Comparison of ENCODE assay signal across 8 cellular contexts in genomic region chr9:131677445-131678180, GRCh38.
DNase-seq lines count a peak whose midpoint lies in the region; ATAC-seq and TF ChIP-seq lines count a peak whose summit lies in the region.

No MANE protein-coding gene starts in this region.

- DNase-seq in ACHN = peak; percentile 39
- peak; percentile 41 to 70 for DNase-seq in NCI-H524 (lab: John Stamatoyannopoulos, UW)
- no peak for DNase-seq in central memory CD8-positive, alpha-beta T cell (ENCODE audit: low spot score in 2 of 2)
- no peak for DNase-seq in lung (ENCODE audit: low spot score)
- DNase-seq in uterus = no peak
- no peak for DNase-seq in HEK293T (ENCODE audit: extremely low spot score)

- H3K27ac Mint-ChIP-seq in central memory CD8-positive, alpha-beta T cell (ENCODE audit: low read depth) = peak overlapping the region; percentile 99

- H3K36me3 Mint-ChIP-seq in central memory CD8-positive, alpha-beta T cell (ENCODE audit: insufficient read depth) = peaks cover 5% of the 10 kb centered on the region

- no peaks in the 10 kb centered on the region for H3K9me3 ChIP-seq in lung (ENCODE audit: control insufficient read depth in 2 of 2, insufficient read depth in 1 of 2, low read length in 1 of 2)
- H3K9me3 ChIP-seq in uterus = no peaks in the 10 kb centered on the region

- peaks cover 82% of the 10 kb centered on the region for H3K4me1 Mint-ChIP-seq in central memory CD8-positive, alpha-beta T cell

- intact Hi-C loops in uterus (cut with DNase I; ENCODE audit: low total_unique reads) = no loop called here

- no peak for TF ChIP-seq CTCF in lung (IDR thresholded peaks at IDR 0.05; ENCODE audit: control extremely low read depth, extremely low read depth)
- TF ChIP-seq CTCF in uterus (IDR thresholded peaks at IDR 0.05) = peak in 1 of 4 experiments; percentile 56

- peak overlapping the region; percentile 72 for H3K4me3 Mint-ChIP-seq in central memory CD8-positive, alpha-beta T cell

- in situ Hi-C loops in ACHN (cut with HindIII; ENCODE audit: low pct_ligation_motif_present, low pct_unique_long_range_greater_than_20kb, low sequenced_read_pairs) = no loop called here

- H3K9me3 Mint-ChIP-seq in central memory CD8-positive, alpha-beta T cell = no peaks in the 10 kb centered on the region

- CTCF ChIA-PET in HEK293T (lab: Yijun Ruan, JAX) = interaction anchor here (1.1 to 2.1 kb wide), 3 partner anchors 19 to 400 kb away, joined by 4 to 7 read pairs (median 7); no protein-coding TSS in a partner anchor

- POLR2A ChIA-PET in HEK293T (lab: Yijun Ruan, JAX) = interaction anchor here (1.1 to 1.6 kb wide), 4 partner anchors 19 to 898 kb away, joined by 3 to 6 read pairs (median 3); no protein-coding TSS in a partner anchor

- no peaks in the 10 kb centered on the region for H3K27me3 Mint-ChIP-seq in central memory CD8-positive, alpha-beta T cell

- no peaks in the 10 kb centered on the region for H3K36me3 ChIP-seq in lung (ENCODE audit: control insufficient read depth in 2 of 2, insufficient read depth in 2 of 2, low read length in 2 of 2)
- no peaks in the 10 kb centered on the region for H3K36me3 ChIP-seq in uterus

- 15 to 23% methylated on average over 9 of the region's 9 CpGs for WGBS in lung, 2 donors

- H3K4me3 ChIP-seq in lung (no peak overlapping the region), uterus (no peak overlapping the region)

- ATAC-seq in GM18517 (IDR thresholded peaks at IDR 0.05; ENCODE audit: unreplicated experiment) = peak; percentile 40
- ATAC-seq in central memory CD8-positive, alpha-beta T cell (replicated peaks; ENCODE audit: extremely low read depth, poor library complexity, severe bottlenecking) = peak; percentile 38
- no peak for ATAC-seq in lung (ENCODE audit: insufficient read depth, low FRiP score)
- ATAC-seq in GM19452 (IDR thresholded peaks at IDR 0.05; ENCODE audit: unreplicated experiment) = no peak

- H3K4me1 ChIP-seq in lung (ENCODE audit: control insufficient read depth in 2 of 2, insufficient read depth in 2 of 2, low read length in 2 of 2) (peaks cover 39 to 47% of the 10 kb centered on the region in 2 donors), uterus (peaks cover 27 to 38% of the 10 kb centered on the region in 2 donors)

- H3K27me3 ChIP-seq in lung (ENCODE audit: control insufficient read depth, insufficient read depth) (no peaks in the 10 kb centered on the region), uterus (no peaks in the 10 kb centered on the region)

- H3K27ac ChIP-seq in lung (ENCODE audit: low read depth in 1 of 2, low read length in 1 of 2) (peak overlapping the region; percentile 90 to 91), uterus (peak overlapping the region; percentile 78 to 97)

- TF ChIP-seq POLR2A in uterus (IDR thresholded peaks at IDR 0.05) = no peak

TF ChIP-seq in HEK293T, 16 proteins besides CTCF, POLR2A, EP300 and RAD21:
- TF ChIP-seq SP1 (IDR thresholded peaks at IDR 0.05) (no peak), ZNF384 (IDR thresholded peaks at IDR 0.05) (no peak), FOXK2 (IDR thresholded peaks at IDR 0.05) (no peak), L3MBTL2 (conservative IDR thresholded peaks at IDR 0.05) (no peak), NFRKB (IDR thresholded peaks at IDR 0.05) (no peak)

Comparison
In these comparisons a context has a peak if more than half of its experiments do, and no peak if none do; other contexts are left out.
1. DNase-seq: peak in ACHN (single experiment) and NCI-H524 (2 of 2); none in central memory CD8-positive, alpha-beta T cell (0 of 2), lung (single experiment), uterus (0 of 2) and HEK293T (single experiment).
2. ATAC-seq: peak in GM18517 (single experiment) and central memory CD8-positive, alpha-beta T cell (single experiment); none in lung (single experiment) and GM19452 (single experiment).